Comparison of ENCODE assay signal across 1 cellular context in genomic region chr2:177622516-177622915, GRCh38.
TF ChIP-seq lines count a peak whose summit lies in the region.

No MANE protein-coding gene starts in this region.

TF ChIP-seq in K562, 482 proteins besides CTCF, POLR2A, EP300 and RAD21 (continued from another document):
- TF ChIP-seq ZBTB43 (CRISPR knock-in tag; IDR thresholded peaks at IDR 0.05), result no peak
